In genomic region chr16:67845291-67846062, GRCh38 we compare ENCODE assay signal across 8 cellular contexts. TPM values are rescaled to one million over a fixed set of nuclear protein-coding genes. Genes with fewer than 3 reads are reported as not detected.
DNase-seq lines count a peak whose midpoint lies in the region; ATAC-seq and TF ChIP-seq lines count a peak whose summit lies in the region.

No MANE protein-coding gene starts in this region.

- H3K9ac ChIP-seq in NT2/D1 (ENCODE audit: insufficient read length, low read depth) (peak overlapping the region; percentile 95), parathyroid adenoma (no peak overlapping the region)

- H3K36me3 ChIP-seq in NT2/D1 (ENCODE audit: insufficient read depth, insufficient read length, low read length) (peaks cover 51% of the 10 kb centered on the region), parathyroid adenoma (ENCODE audit: control insufficient read depth, insufficient read depth, low read length) (no peaks in the 10 kb centered on the region)

- H3K4me3 ChIP-seq in NT2/D1 (ENCODE audit: insufficient read length, low read depth) (peak overlapping the region; percentile 94), parathyroid adenoma (ENCODE audit: low read depth, low read length) (no peak overlapping the region)

- no peak for ATAC-seq in effector memory CD8-positive, alpha-beta T cell (replicated peaks)
- ATAC-seq in esophagus mucosa (no peak), GM21367 (IDR thresholded peaks at IDR 0.05; ENCODE audit: unreplicated experiment) (no peak)

- H3K27ac ChIP-seq in parathyroid adenoma: peak overlapping the region; percentile 88

- no peaks in the 10 kb centered on the region for H3K9me3 ChIP-seq in NT2/D1 (ENCODE audit: insufficient read depth, low read length)
- no peaks in the 10 kb centered on the region for H3K9me3 ChIP-seq in parathyroid adenoma (ENCODE audit: control insufficient read depth, low read length)

- peaks cover 41 to 45% of the 10 kb centered on the region in 2 donors for H3K4me1 Mint-ChIP-seq in effector memory CD8-positive, alpha-beta T cell (ENCODE audit: low read depth in 2 of 2)

- no peaks in the 10 kb centered on the region for H3K27me3 Mint-ChIP-seq in effector memory CD8-positive, alpha-beta T cell

- H3K9me3 Mint-ChIP-seq in effector memory CD8-positive, alpha-beta T cell: no peaks in the 10 kb centered on the region

- TF ChIP-seq CTCF in parathyroid adenoma (IDR thresholded peaks at IDR 0.05): no peak

- H2AFZ ChIP-seq in parathyroid adenoma: peak overlapping the region; percentile 94

- peak overlapping the region; percentile 72 to 96 for H3K27ac Mint-ChIP-seq in effector memory CD8-positive, alpha-beta T cell

- H3K4me3 Mint-ChIP-seq in effector memory CD8-positive, alpha-beta T cell: peak overlapping the region; percentile 85 to 92

- H3K4me1 ChIP-seq in NT2/D1 (ENCODE audit: insufficient read depth, insufficient read length): peaks cover 8% of the 10 kb centered on the region
- H3K4me1 ChIP-seq in parathyroid adenoma: peaks cover 22% of the 10 kb centered on the region

- H3K36me3 Mint-ChIP-seq in effector memory CD8-positive, alpha-beta T cell (ENCODE audit: insufficient read depth): peaks cover 31% of the 10 kb centered on the region

- H3K79me2 ChIP-seq in parathyroid adenoma: peaks cover 36% of the 10 kb centered on the region

- DNase-seq in ELR (ENCODE audit: low read depth) (peak; percentile 13), NT2/D1 (ENCODE audit: low read depth, low spot score) (no peak), GF-D8 (lab: John Stamatoyannopoulos, UW) (no peak), NCI-H526 treated with DMSO at 0.1 percent for 48 hours (lab: John Stamatoyannopoulos, UW) (no peak)
- DNase-seq in effector memory CD8-positive, alpha-beta T cell: no peak

- H3K27me3 ChIP-seq in NT2/D1 (ENCODE audit: insufficient read depth, insufficient read length) (no peaks in the 10 kb centered on the region), parathyroid adenoma (ENCODE audit: control insufficient read depth, insufficient read depth, low read length) (no peaks in the 10 kb centered on the region)

- peak overlapping the region; percentile 96 for H3K4me2 ChIP-seq in parathyroid adenoma (ENCODE audit: low read length)

RNA-seq across cellular contexts. Expression of gene NUTF2, which starts 1.3 kb away (rescaled TPM):
- 65.2 TPM for total RNA-seq in esophagus mucosa

RNA-seq across cellular contexts. Expression of gene CENPT, which starts 2.0 kb away (rescaled TPM):
- total RNA-seq in esophagus mucosa: 16.5 TPM

RNA-seq across cellular contexts. Expression of gene THAP11, which starts 3.4 kb away (rescaled TPM):
- total RNA-seq in esophagus mucosa: 16.8 TPM

RNA-seq across cellular contexts. Expression of gene EDC4, which starts 27.4 kb away (rescaled TPM):
- total RNA-seq in esophagus mucosa: 32.7 TPM

RNA-seq across cellular contexts. Expression of gene TSNAXIP1, which starts 38.8 kb away (rescaled TPM):
- total RNA-seq in esophagus mucosa: 0.40 TPM
